Comparison of ENCODE assay signal across 1 cellular context in the genomic region with DNA sequence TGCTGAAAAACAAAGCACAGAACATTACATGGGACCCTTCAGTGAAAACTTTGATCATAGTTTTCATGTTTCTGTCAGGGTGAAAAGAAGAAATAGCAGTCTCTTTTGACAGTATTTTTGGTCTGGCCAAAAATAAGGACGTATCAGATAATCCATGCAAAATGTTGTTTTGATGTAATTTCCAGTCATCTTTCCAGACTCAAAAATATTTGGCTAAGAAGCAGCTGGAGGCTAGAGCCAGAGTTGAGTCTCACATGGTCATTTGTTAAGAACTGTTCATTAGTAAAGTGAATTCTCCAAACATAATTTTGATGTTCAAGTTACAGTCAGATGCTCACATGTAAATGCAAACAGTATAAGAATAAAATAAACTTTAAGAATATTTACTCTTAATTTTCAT.
TF ChIP-seq lines count a peak whose summit lies in the region.

No MANE protein-coding gene starts in this region.

TF ChIP-seq in A549, 52 proteins besides CTCF, POLR2A, EP300 and RAD21:
- no peak for TF ChIP-seq SMC3 (IDR thresholded peaks at IDR 0.05)
- no peak for TF ChIP-seq FOSB (CRISPR knock-in tag; IDR thresholded peaks at IDR 0.05)
- no peak for TF ChIP-seq HOXB13 (CRISPR knock-in tag; IDR thresholded peaks at IDR 0.05; ENCODE audit: low read depth)
- TF ChIP-seq CBX2 (IDR thresholded peaks at IDR 0.05; ENCODE audit: borderline replicate concordance, low read depth) = no peak
- TF ChIP-seq NR3C1 (IDR thresholded peaks at IDR 0.05) = no peak
- no peak for TF ChIP-seq ZSCAN20 (CRISPR knock-in tag; IDR thresholded peaks at IDR 0.05)
- TF ChIP-seq FOSL2 (IDR thresholded peaks at IDR 0.05) = no peak
- no peak for TF ChIP-seq FOSL2 (CRISPR knock-in tag; IDR thresholded peaks at IDR 0.05)
- no peak for TF ChIP-seq NFE2L2 (conservative IDR thresholded peaks at IDR 0.05; ENCODE audit: low read length)
- TF ChIP-seq, protein P1, sequence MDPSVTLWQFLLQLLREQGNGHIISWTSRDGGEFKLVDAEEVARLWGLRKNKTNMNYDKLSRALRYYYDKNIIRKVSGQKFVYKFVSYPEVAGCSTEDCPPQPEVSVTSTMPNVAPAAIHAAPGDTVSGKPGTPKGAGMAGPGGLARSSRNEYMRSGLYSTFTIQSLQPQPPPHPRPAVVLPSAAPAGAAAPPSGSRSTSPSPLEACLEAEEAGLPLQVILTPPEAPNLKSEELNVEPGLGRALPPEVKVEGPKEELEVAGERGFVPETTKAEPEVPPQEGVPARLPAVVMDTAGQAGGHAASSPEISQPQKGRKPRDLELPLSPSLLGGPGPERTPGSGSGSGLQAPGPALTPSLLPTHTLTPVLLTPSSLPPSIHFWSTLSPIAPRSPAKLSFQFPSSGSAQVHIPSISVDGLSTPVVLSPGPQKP (IDR thresholded peaks at IDR 0.05; ENCODE audit: low read depth, low read length) = no peak
- TF ChIP-seq BHLHE40 (IDR thresholded peaks at IDR 0.05; ENCODE audit: low read depth, low read length) = no peak
- TF ChIP-seq, protein P2, sequence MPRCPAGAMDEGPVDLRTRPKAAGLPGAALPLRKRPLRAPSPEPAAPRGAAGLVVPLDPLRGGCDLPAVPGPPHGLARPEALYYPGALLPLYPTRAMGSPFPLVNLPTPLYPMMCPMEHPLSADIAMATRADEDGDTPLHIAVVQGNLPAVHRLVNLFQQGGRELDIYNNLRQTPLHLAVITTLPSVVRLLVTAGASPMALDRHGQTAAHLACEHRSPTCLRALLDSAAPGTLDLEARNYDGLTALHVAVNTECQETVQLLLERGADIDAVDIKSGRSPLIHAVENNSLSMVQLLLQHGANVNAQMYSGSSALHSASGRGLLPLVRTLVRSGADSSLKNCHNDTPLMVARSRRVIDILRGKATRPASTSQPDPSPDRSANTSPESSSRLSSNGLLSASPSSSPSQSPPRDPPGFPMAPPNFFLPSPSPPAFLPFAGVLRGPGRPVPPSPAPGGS (IDR thresholded peaks at IDR 0.05) = no peak
- no peak for TF ChIP-seq JUN (IDR thresholded peaks at IDR 0.05)
